Comparison of ENCODE assay signal across 14 cellular contexts in genomic region chr2:220320326-220320725, GRCh38.
DNase-seq lines count a peak whose midpoint lies in the region; ATAC-seq and TF ChIP-seq lines count a peak whose summit lies in the region.
"Had no signal": no experiment of that assay in that cellular context is flagged by ENCODE, and none has a peak within 500 bp of the region (broad histone marks: within the 10 kb centered on the region; RNA-seq: fewer than 3 reads in every experiment).

No MANE protein-coding gene starts in this region.

- H3K36me3 ChIP-seq in SK-N-SH (replicated peaks in 1 of 2; ENCODE audit: control insufficient read depth in 1 of 2, insufficient read depth in 2 of 2, low read length in 1 of 2), result no peaks in the 10 kb centered on the region
- no peaks in the 10 kb centered on the region for H3K36me3 ChIP-seq in fibroblast of lung (ENCODE audit: control insufficient read depth, insufficient read depth, low read length)
- no peaks in the 10 kb centered on the region for H3K36me3 ChIP-seq in CD8-positive, alpha-beta T cell (ENCODE audit: insufficient read depth, low read length)
- H3K36me3 ChIP-seq: SJSA1 had no signal

- no peak overlapping the region for H2AFZ ChIP-seq in SK-N-SH (ENCODE audit: low read depth)
- no peak overlapping the region for H2AFZ ChIP-seq in fibroblast of lung (ENCODE audit: low read length)

- H3K79me2 ChIP-seq in SK-N-SH (ENCODE audit: insufficient read depth) (no peaks in the 10 kb centered on the region), fibroblast of lung (ENCODE audit: control insufficient read depth, insufficient read depth, low read length) (no peaks in the 10 kb centered on the region)

- CTCF ChIA-PET in SK-N-SH (lab: Yijun Ruan, JAX), result no interaction called here
- CTCF ChIA-PET in CD8-positive, alpha-beta T cell (lab: Charles Lee), result interaction anchor here (0.7 kb wide), 1 partner anchor 121 kb away, joined by 4 read pairs; no protein-coding TSS in a partner anchor

- no peak overlapping the region for H3K4me3 Mint-ChIP-seq in CD8-positive, alpha-beta T cell
- H3K4me3 Mint-ChIP-seq: IgD-negative memory B cell had no signal

- no peaks in the 10 kb centered on the region for H3K36me3 Mint-ChIP-seq in CD8-positive, alpha-beta T cell
- H3K36me3 Mint-ChIP-seq: IgD-negative memory B cell had no signal

- H3F3A ChIP-seq in SK-N-SH (replicated peaks; ENCODE audit: insufficient read depth), result peaks cover 5% of the 10 kb centered on the region

- H3K4me3 ChIP-seq in SK-N-SH (ENCODE audit: low read depth in 2 of 2, low read length in 1 of 2) (0 out of 4 replicates have a peak overlapping the region, but pooled peaks of 1 of the 2 experiments have one; percentile 13), fibroblast of lung (replicated peaks in 1 of 4; ENCODE audit: control extremely low read depth in 1 of 4, insufficient read depth in 1 of 4, low read depth in 3 of 4, low read length in 4 of 4) (no peak overlapping the region)
- H3K4me3 ChIP-seq in CD8-positive, alpha-beta T cell (ENCODE audit: low read depth, low read length), result no peak overlapping the region
- H3K4me3 ChIP-seq: SJSA1 had no signal

- 30% methylated on average over 2 of the region's 2 CpGs for WGBS in SK-N-SH (ENCODE audit: low lambda C conversion rate)

- no peaks in the 10 kb centered on the region for H3K9me2 ChIP-seq in SK-N-SH

- H3K27me3 ChIP-seq in SK-N-SH (ENCODE audit: insufficient read depth) (no peaks in the 10 kb centered on the region), fibroblast of lung (ENCODE audit: control insufficient read depth, insufficient read depth, low read length) (no peaks in the 10 kb centered on the region)
- no peaks in the 10 kb centered on the region for H3K27me3 ChIP-seq in CD8-positive, alpha-beta T cell (ENCODE audit: insufficient read depth, low read length)
- H3K27me3 ChIP-seq: SJSA1 had no signal

- H3K4me2 ChIP-seq in SK-N-SH, result 0 out of 2 replicates have a peak overlapping the region, but pooled peaks have one; percentile 27
- H3K4me2 ChIP-seq in fibroblast of lung (ENCODE audit: extremely low read depth, insufficient read depth, low read length), result no peak overlapping the region

- no peak for TF ChIP-seq RAD21 in SK-N-SH (IDR thresholded peaks at IDR 0.05; ENCODE audit: low read length)

- peak in 1 of 2 experiments; percentile 14; a peak in 1 of 4 replicates for TF ChIP-seq EP300 in SK-N-SH (IDR thresholded peaks at IDR 0.05; ENCODE audit: borderline replicate concordance in 1 of 2, low read depth in 1 of 2, low read length in 1 of 2)

- peak; percentile 56 for DNase-seq in EH (ENCODE audit: low read depth)
- no peak for DNase-seq in SK-N-SH
- DNase-seq in fibroblast of lung (ENCODE audit: low read depth in 2 of 2), result peak; percentile 13 to 19
- no peak for DNase-seq in CD8-positive, alpha-beta T cell
- DNase-seq in T-helper 2 cell, result no peak
- DNase-seq: C1 segment of cervical spinal cord, DMS 273 treated with DMSO at 0.1 percent for 48 hours, Kasumi-1, NCI-H2029, NCI-H774 had no signal

- TF ChIP-seq CTCF in SK-N-SH (IDR thresholded peaks at IDR 0.05) (no peak), fibroblast of lung (conservative IDR thresholded peaks at IDR 0.05 in 1 of 2, IDR thresholded peaks at IDR 0.05 in 1 of 2; ENCODE audit: low read depth in 1 of 2, low read length in 2 of 2) (no peak)
- no peak for TF ChIP-seq CTCF in CD8-positive, alpha-beta T cell (IDR thresholded peaks at IDR 0.05)

- H3K9me3 ChIP-seq in SK-N-SH (no peaks in the 10 kb centered on the region), fibroblast of lung (ENCODE audit: control insufficient read depth, insufficient read depth, low read depth, low read length) (no peaks in the 10 kb centered on the region)
- no peaks in the 10 kb centered on the region for H3K9me3 ChIP-seq in CD8-positive, alpha-beta T cell (ENCODE audit: low read length)

- no peaks in the 10 kb centered on the region for H3K4me1 Mint-ChIP-seq in CD8-positive, alpha-beta T cell (ENCODE audit: low read depth)
- H3K4me1 Mint-ChIP-seq: IgD-negative memory B cell had no signal

- no peak overlapping the region for H3K27ac Mint-ChIP-seq in CD8-positive, alpha-beta T cell
- H3K27ac Mint-ChIP-seq: IgD-negative memory B cell had no signal

- H4K20me1 ChIP-seq in SK-N-SH (ENCODE audit: insufficient read depth) (no peaks in the 10 kb centered on the region), fibroblast of lung (ENCODE audit: control insufficient read depth, extremely low read depth, insufficient read depth, low read length) (no peaks in the 10 kb centered on the region)

- intact Hi-C loops in CD8-positive, alpha-beta T cell (cut with DNase I, micrococcal nuclease), result no loop called here

- no peaks in the 10 kb centered on the region for H3K9me3 Mint-ChIP-seq in CD8-positive, alpha-beta T cell

- no peak overlapping the region for H3K9ac ChIP-seq in SK-N-SH
- H3K9ac ChIP-seq in fibroblast of lung (ENCODE audit: insufficient read depth, low read length), result no peak overlapping the region

- peak overlapping the region in 1 of 2 experiments; percentile 10; a peak in 1 of 4 replicates for H3K27ac ChIP-seq in SK-N-SH (ENCODE audit: low read depth in 2 of 2, low read length in 1 of 2)
- no peak overlapping the region for H3K27ac ChIP-seq in fibroblast of lung (ENCODE audit: insufficient read depth, low read length)
- H3K27ac ChIP-seq in CD8-positive, alpha-beta T cell (ENCODE audit: low read depth, low read length), result no peak overlapping the region
- H3K27ac ChIP-seq: SJSA1 had no signal

- POLR2A ChIA-PET in SK-N-SH (lab: Yijun Ruan, JAX), result no interaction called here
- POLR2A ChIA-PET in CD8-positive, alpha-beta T cell (lab: Charles Lee), result no interaction called here

- no peaks in the 10 kb centered on the region for H3K4me1 ChIP-seq in SK-N-SH (ENCODE audit: control insufficient read depth in 1 of 2, insufficient read depth in 2 of 2, low read depth in 1 of 2, low read length in 1 of 2)
- no peaks in the 10 kb centered on the region for H3K4me1 ChIP-seq in fibroblast of lung (ENCODE audit: control insufficient read depth, extremely low read depth, insufficient read depth, low read length)
- H3K4me1 ChIP-seq in CD8-positive, alpha-beta T cell (ENCODE audit: insufficient read depth, low read length), result no peaks in the 10 kb centered on the region
- H3K4me1 ChIP-seq: SJSA1 had no signal

- no peaks in the 10 kb centered on the region for H3K27me3 Mint-ChIP-seq in CD8-positive, alpha-beta T cell (ENCODE audit: low read depth)
- H3K27me3 Mint-ChIP-seq: IgD-negative memory B cell had no signal

- ATAC-seq in CD8-positive, alpha-beta T cell, result no peak
- ATAC-seq in HG02885 (IDR thresholded peaks at IDR 0.05; ENCODE audit: poor library complexity, unreplicated experiment), result no peak
- no peak for ATAC-seq in HG02571 (IDR thresholded peaks at IDR 0.05; ENCODE audit: unreplicated experiment)

TF ChIP-seq in SK-N-SH, 30 proteins besides CTCF, POLR2A, EP300 and RAD21:
- no peak for TF ChIP-seq ELF1 (IDR thresholded peaks at IDR 0.05)
- no peak for TF ChIP-seq GATA2 (CRISPR knock-in tag; IDR thresholded peaks at IDR 0.05)
- no peak for TF ChIP-seq SIN3A (IDR thresholded peaks at IDR 0.05; ENCODE audit: borderline replicate concordance, low read depth, low read length)
- 0 out of 2 replicates have a peak, but pooled peaks have one; percentile 13 for TF ChIP-seq JUND (IDR thresholded peaks at IDR 0.05)
- no peak for TF ChIP-seq RFX5 (IDR thresholded peaks at IDR 0.05; ENCODE audit: low read length)
- peak; percentile 48; the same call in 1 of the 2 replicates for TF ChIP-seq TCF12 (IDR thresholded peaks at IDR 0.05)
- 0 out of 2 replicates have a peak, but pooled peaks have one; percentile 2 for TF ChIP-seq FOSL2 (IDR thresholded peaks at IDR 0.05; ENCODE audit: borderline replicate concordance, low read depth)
- TF ChIP-seq RXRA (IDR thresholded peaks at IDR 0.05; ENCODE audit: borderline replicate concordance, low read depth), result no peak
- TF ChIP-seq ZBTB33 (IDR thresholded peaks at IDR 0.05; ENCODE audit: borderline replicate concordance, low read depth), result no peak
- peak; percentile 39 for TF ChIP-seq NFIC (IDR thresholded peaks at IDR 0.05; ENCODE audit: borderline replicate concordance)
- no peak for TF ChIP-seq TAF1 (IDR thresholded peaks at IDR 0.05; ENCODE audit: borderline replicate concordance, low read depth, low read length)
- TF ChIP-seq PBX3 (IDR thresholded peaks at IDR 0.05), result peak; percentile 34
- no peak for TF ChIP-seq MEF2A (IDR thresholded peaks at IDR 0.05; ENCODE audit: borderline replicate concordance, low read depth)

Comparison
In these comparisons a context has a peak if more than half of its experiments do, and no peak if none do; other contexts are left out.
1. DNase-seq: peak in EH (single experiment) and fibroblast of lung (2 of 2); none in SK-N-SH (single experiment), CD8-positive, alpha-beta T cell (0 of 7) and T-helper 2 cell (0 of 5).